ENCODE assay signal across 8 cellular contexts in the genomic region with DNA sequence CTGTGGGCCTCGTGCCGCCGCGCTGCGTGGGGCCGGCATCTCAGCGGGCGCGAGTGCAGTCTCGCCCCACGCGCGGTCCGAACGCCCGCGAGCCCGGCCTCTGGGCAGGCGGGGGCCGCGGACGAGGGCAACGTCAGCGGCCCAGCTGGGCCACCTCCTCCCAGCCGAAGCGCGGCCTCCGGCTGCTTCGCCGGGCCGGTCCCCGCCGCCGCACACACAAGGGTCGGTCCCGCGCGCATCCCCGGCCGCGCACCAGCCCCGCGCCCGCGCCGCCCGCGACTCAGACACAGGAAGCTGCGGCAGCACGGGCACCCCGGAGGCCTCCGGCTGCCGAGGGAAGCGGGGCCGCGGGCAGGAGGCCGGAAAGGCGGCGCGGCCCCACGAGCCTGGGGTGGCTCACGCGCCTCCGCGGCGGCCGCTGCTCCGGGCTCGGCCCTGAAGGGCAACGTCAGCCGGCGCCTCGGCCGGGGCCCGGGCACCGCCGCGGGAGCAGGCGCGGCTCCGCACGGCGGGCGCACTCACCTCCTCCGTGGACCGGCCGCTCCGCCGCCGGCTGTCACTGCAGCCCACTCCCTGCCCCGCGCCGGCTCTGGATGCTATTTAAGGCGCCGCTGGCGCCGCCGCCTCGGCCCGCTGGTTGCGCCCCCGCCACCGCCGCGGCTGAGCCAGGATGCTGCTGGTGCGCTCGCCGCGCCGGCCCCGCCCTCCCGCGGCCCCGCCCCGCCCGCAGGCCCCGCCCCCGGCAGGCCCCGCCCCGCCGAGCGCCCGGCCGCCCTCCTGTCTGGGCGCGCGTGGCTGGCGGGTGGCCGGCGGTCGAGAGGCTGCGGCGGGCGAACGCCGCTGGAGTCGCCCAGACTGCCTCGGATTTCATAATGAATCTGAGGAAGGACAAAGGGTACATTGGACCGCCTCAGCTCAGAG. TPM values are rescaled to one million over a fixed set of nuclear protein-coding genes. Genes with fewer than 3 reads are reported as not detected.
A peak's percentile ranks its signal among the peaks of the same experiment; 100 is the strongest.
DNase-seq lines count a peak whose midpoint lies in the region; ATAC-seq and TF ChIP-seq lines count a peak whose summit lies in the region.

A gene with protein sequence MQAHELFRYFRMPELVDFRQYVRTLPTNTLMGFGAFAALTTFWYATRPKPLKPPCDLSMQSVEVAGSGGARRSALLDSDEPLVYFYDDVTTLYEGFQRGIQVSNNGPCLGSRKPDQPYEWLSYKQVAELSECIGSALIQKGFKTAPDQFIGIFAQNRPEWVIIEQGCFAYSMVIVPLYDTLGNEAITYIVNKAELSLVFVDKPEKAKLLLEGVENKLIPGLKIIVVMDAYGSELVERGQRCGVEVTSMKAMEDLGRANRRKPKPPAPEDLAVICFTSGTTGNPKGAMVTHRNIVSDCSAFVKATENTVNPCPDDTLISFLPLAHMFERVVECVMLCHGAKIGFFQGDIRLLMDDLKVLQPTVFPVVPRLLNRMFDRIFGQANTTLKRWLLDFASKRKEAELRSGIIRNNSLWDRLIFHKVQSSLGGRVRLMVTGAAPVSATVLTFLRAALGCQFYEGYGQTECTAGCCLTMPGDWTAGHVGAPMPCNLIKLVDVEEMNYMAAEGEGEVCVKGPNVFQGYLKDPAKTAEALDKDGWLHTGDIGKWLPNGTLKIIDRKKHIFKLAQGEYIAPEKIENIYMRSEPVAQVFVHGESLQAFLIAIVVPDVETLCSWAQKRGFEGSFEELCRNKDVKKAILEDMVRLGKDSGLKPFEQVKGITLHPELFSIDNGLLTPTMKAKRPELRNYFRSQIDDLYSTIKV (minus strand): TSS at position 575 of the 921 bp plus-strand sequence. CDS start 22,454 bp downstream, outside the sequence.

- DNase-seq in GF-D8 (lab: John Stamatoyannopoulos, UW) (peak; percentile 17), Kasumi-1 (lab: John Stamatoyannopoulos, UW) (peak; percentile 40 to 45), adrenal gland (peak; percentile 70 to 87 (median 76)), right atrium auricular region (ENCODE audit: low spot score) (no peak), putamen (ENCODE audit: low spot score) (peak; percentile 85), uterus (peak; percentile 78 to 84)

- intact Hi-C loops in T-helper 1 cell treated with Interleukin-12 subunit alpha and Interleukin-12 subunit beta and Interleukin-4 antibody, amounts not matched to agents 30 ng/mL and 1 ng/mL, for 36 hours (cut with micrococcal nuclease): loop anchor here (1.0 to 10.0 kb wide), 22 partner anchors 23 to 1908 kb away; a partner anchor contains a TSS
- intact Hi-C loops in adrenal gland (cut with DNase I): no loop called here
- intact Hi-C loops in uterus (cut with DNase I; ENCODE audit: low total_unique reads): loop anchor here (5.0 kb wide), 1 partner anchor 73 kb away; no protein-coding TSS in a partner anchor

- no peaks in the 10 kb centered on the region for H3K36me3 ChIP-seq in adrenal gland (replicated peaks in 1 of 2)
- no peaks in the 10 kb centered on the region for H3K36me3 ChIP-seq in right atrium auricular region
- no peaks in the 10 kb centered on the region for H3K36me3 ChIP-seq in uterus

- no peaks in the 10 kb centered on the region for H3K9me3 ChIP-seq in adrenal gland (replicated peaks in 1 of 3)
- no peaks in the 10 kb centered on the region for H3K9me3 ChIP-seq in right atrium auricular region
- no peaks in the 10 kb centered on the region for H3K9me3 ChIP-seq in uterus

- peak within 1 kb of the TSS; percentile 32 to 89 (median 58) for H3K4me3 ChIP-seq in adrenal gland
- H3K4me3 ChIP-seq in right atrium auricular region: peak within 1 kb of the TSS; percentile 72 to 74
- peak within 1 kb of the TSS; percentile 32 to 50 for H3K4me3 ChIP-seq in uterus

- peak within 1 kb of the TSS in 4 of 5 donors; percentile 60 to 92 (median 74) for H3K27ac ChIP-seq in adrenal gland
- peak within 1 kb of the TSS; percentile 90 for H3K27ac ChIP-seq in right atrium auricular region
- peak within 1 kb of the TSS; percentile 76 to 79 for H3K27ac ChIP-seq in uterus

- TF ChIP-seq CTCF in adrenal gland (IDR thresholded peaks at IDR 0.05) (peak in 1 of 6 experiments; percentile 35), right atrium auricular region (IDR thresholded peaks at IDR 0.05) (no peak), uterus (IDR thresholded peaks at IDR 0.05) (peak in 2 of 4 experiments; percentile 26 to 39)

- WGBS in adrenal gland, 4 donors: 0% methylated on average over 20 to 138 of the region's 139 CpGs; no CpG with 5 or more reads in 1 of the 4 donors

- TF ChIP-seq POLR2A in adrenal gland (IDR thresholded peaks at IDR 0.05) (peak; percentile 75 to 79), uterus (IDR thresholded peaks at IDR 0.05) (peak; percentile 80 to 82)

- H3K4me1 ChIP-seq in adrenal gland (replicated peaks in 1 of 2) (peaks cover 0 to 13% of the 10 kb centered on the region in 2 donors), right atrium auricular region (peaks cover 0 to 42% of the 10 kb centered on the region in 2 donors), uterus (no peaks in the 10 kb centered on the region)

- no peaks in the 10 kb centered on the region for H3K27me3 ChIP-seq in adrenal gland
- no peaks in the 10 kb centered on the region for H3K27me3 ChIP-seq in right atrium auricular region
- H3K27me3 ChIP-seq in uterus: no peaks in the 10 kb centered on the region

- ATAC-seq in GM21786 (IDR thresholded peaks at IDR 0.05; ENCODE audit: unreplicated experiment): peak; percentile 67

RNA-seq across cellular contexts. Expression of the gene that starts here (rescaled TPM):
- 37.5 and 38.0 TPM in 2 replicates for total RNA-seq in T-helper 1 cell treated with Interleukin-12 subunit alpha and Interleukin-12 subunit beta and Interleukin-4 antibody, amounts not matched to agents 30 ng/mL and 1 ng/mL, for 36 hours
- total RNA-seq in adrenal gland: 100 to 1,000 TPM in 1 of 8 donors, 10 to 100 TPM in 7; 42.0 to 113 (median 67.7) TPM
- 10 to 100 TPM; 56.9 to 95.1 (median 87.2) TPM for polyA plus RNA-seq in adrenal gland
- total RNA-seq in right atrium auricular region: 100 to 1,000 TPM; 144 to 156 TPM
- total RNA-seq in uterus: 10 to 100 TPM; 27.3 to 98.4 (median 70.1) TPM

Comparison
In these comparisons a context has a peak if more than half of its experiments do, and no peak if none do; other contexts are left out.
1. intact Hi-C loops: an anchor here in T-helper 1 cell treated with Interleukin-12 subunit alpha and Interleukin-12 subunit beta and Interleukin-4 antibody, amounts not matched to agents 30 ng/mL and 1 ng/mL, for 36 hours (1.0 to 10.0 kb wide) and uterus (5.0 kb wide); none called in adrenal gland.